Comparison of ENCODE assay signal across 23 cellular contexts in genomic region chr3:14785207-14786155, GRCh38. TPM values are rescaled to one million over a fixed set of nuclear protein-coding genes. Genes with fewer than 3 reads are reported as not detected.
DNase-seq lines count a peak whose midpoint lies in the region; ATAC-seq and TF ChIP-seq lines count a peak whose summit lies in the region.
"Had no signal": no experiment of that assay in that cellular context is flagged by ENCODE, and none has a peak within 500 bp of the region (broad histone marks: within the 10 kb centered on the region; RNA-seq: fewer than 3 reads in every experiment).

No MANE protein-coding gene starts in this region.

- H3K36me3 ChIP-seq in RWPE2 (ENCODE audit: low read depth) = no peaks in the 10 kb centered on the region
- H3K36me3 ChIP-seq: BE2C had no signal

- H3K27ac Mint-ChIP-seq in CD14-positive monocyte = no peak overlapping the region
- no peak overlapping the region for H3K27ac Mint-ChIP-seq in T-helper 2 cell treated with Interferon-gamma antibody and Interleukin-4, amounts not matched to agents 5 μg/mL and 100 μg/mL, for 36 hours
- H3K27ac Mint-ChIP-seq: CD4-positive, alpha-beta T cell; IgD-negative memory B cell had no signal

- H3K27ac ChIP-seq in RWPE2 (ENCODE audit: poor library complexity, severe bottlenecking) = no peak overlapping the region

- TF ChIP-seq CTCF in CD14-positive monocyte (IDR thresholded peaks at IDR 0.05) (no peak), RWPE2 (IDR thresholded peaks at IDR 0.05; ENCODE audit: poor library complexity, severe bottlenecking) (no peak)

- no peaks in the 10 kb centered on the region for H3K27me3 ChIP-seq in RWPE2 (ENCODE audit: insufficient read depth, poor library complexity, severe bottlenecking)
- H3K27me3 ChIP-seq: BE2C had no signal

- H3K4me1 Mint-ChIP-seq in CD14-positive monocyte = peaks cover 2% of the 10 kb centered on the region
- H3K4me1 Mint-ChIP-seq in T-helper 2 cell treated with Interferon-gamma antibody and Interleukin-4, amounts not matched to agents 5 μg/mL and 100 μg/mL, for 36 hours (ENCODE audit: low read depth) = no peaks in the 10 kb centered on the region
- H3K4me1 Mint-ChIP-seq: IgD-negative memory B cell had no signal

- DNase-seq in CD14-positive monocyte (ENCODE audit: low spot score) (peak; percentile 10), RWPE2 (ENCODE audit: low spot score) (peak; percentile 30), islet precursor cell (peak; percentile 34), sciatic nerve (ENCODE audit: low spot score) (peak; percentile 45)
- DNase-seq in T-helper 2 cell treated with Interferon-gamma antibody and Interleukin-4, amounts not matched to agents 5 μg/mL and 100 μg/mL, for 36 hours (ENCODE audit: low spot score) = no peak
- DNase-seq: BE2C; Caco-2; CD4-positive, alpha-beta T cell; DMS 273 treated with DMSO at 0.1 percent for 48 hours; DMS79 treated with DMSO at 0.1 percent for 48 hours; H7; NCI-H1105; NCI-H146; NCI-H2029; NCI-H2171 treated with DMSO at 0.1 percent for 48 hours; NCI-H524 treated with DMSO at 0.1 percent for 48 hours; NCI-H82 had no signal

- H3K27me3 Mint-ChIP-seq in CD14-positive monocyte (ENCODE audit: low read depth in 3 of 3) = peaks cover 0 to 6% (median 4%) of the 10 kb centered on the region in 3 donors
- H3K27me3 Mint-ChIP-seq in T-helper 2 cell treated with Interferon-gamma antibody and Interleukin-4, amounts not matched to agents 5 μg/mL and 100 μg/mL, for 36 hours (ENCODE audit: low read depth) = peaks cover 6% of the 10 kb centered on the region

- no peak overlapping the region for H3K4me3 Mint-ChIP-seq in CD14-positive monocyte
- H3K4me3 Mint-ChIP-seq in T-helper 2 cell treated with Interferon-gamma antibody and Interleukin-4, amounts not matched to agents 5 μg/mL and 100 μg/mL, for 36 hours = no peak overlapping the region
- H3K4me3 Mint-ChIP-seq: CD4-positive, alpha-beta T cell; IgD-negative memory B cell had no signal

- peaks cover 0 to 2% (median 0%) of the 10 kb centered on the region in 7 donors for H3K9me3 Mint-ChIP-seq in CD14-positive monocyte
- no peaks in the 10 kb centered on the region for H3K9me3 Mint-ChIP-seq in T-helper 2 cell treated with Interferon-gamma antibody and Interleukin-4, amounts not matched to agents 5 μg/mL and 100 μg/mL, for 36 hours
- H3K9me3 Mint-ChIP-seq: CD4-positive, alpha-beta T cell had no signal

- H3K4me3 ChIP-seq in RWPE2 (ENCODE audit: severe bottlenecking) = no peak overlapping the region

- H3K9me3 ChIP-seq in RWPE2 (ENCODE audit: severe bottlenecking) = no peaks in the 10 kb centered on the region
- H3K9me3 ChIP-seq: BE2C, Caco-2 had no signal

- intact Hi-C loops in CD14-positive monocyte (cut with micrococcal nuclease) = no loop called here
- intact Hi-C loops in sciatic nerve (cut with DNase I) = no loop called here

- H3K36me3 Mint-ChIP-seq in CD14-positive monocyte = no peaks in the 10 kb centered on the region
- no peaks in the 10 kb centered on the region for H3K36me3 Mint-ChIP-seq in T-helper 2 cell treated with Interferon-gamma antibody and Interleukin-4, amounts not matched to agents 5 μg/mL and 100 μg/mL, for 36 hours (ENCODE audit: low read depth)

- H3K4me1 ChIP-seq in RWPE2 (ENCODE audit: insufficient read depth, poor library complexity, severe bottlenecking) = no peaks in the 10 kb centered on the region
- H3K4me1 ChIP-seq: BE2C had no signal

- ATAC-seq in RWPE2 (ENCODE audit: low read depth) (no peak), sciatic nerve (no peak), HG02588 (IDR thresholded peaks at IDR 0.05; ENCODE audit: unreplicated experiment) (no peak), HG02763 (IDR thresholded peaks at IDR 0.05; ENCODE audit: unreplicated experiment) (no peak)
- ATAC-seq: Panc1 had no signal

RNA-seq across cellular contexts. Expression of gene FGD5, which starts 33.3 kb away (rescaled TPM):
- polyA plus RNA-seq in CD14-positive monocyte = not detected
- 57.4 TPM for total RNA-seq in sciatic nerve
- total RNA-seq: A673; CD4-positive, alpha-beta T cell; SK-MEL-5 had no signal
- polyA plus RNA-seq: IgD-negative memory B cell had no signal
